8 cellular contexts compared by ENCODE assay signal in genomic region chr17:49359990-49360795, GRCh38. TPM values are rescaled to one million over a fixed set of nuclear protein-coding genes. Genes with fewer than 3 reads are reported as not detected.
DNase-seq lines count a peak whose midpoint lies in the region; ATAC-seq and TF ChIP-seq lines count a peak whose summit lies in the region.

No MANE protein-coding gene starts in this region.

- ATAC-seq in T-helper 17 cell: no peak
- no peak for ATAC-seq in gastroesophageal sphincter
- ATAC-seq in GM21390 (IDR thresholded peaks at IDR 0.05; ENCODE audit: unreplicated experiment): no peak
- ATAC-seq in GM21526 (IDR thresholded peaks at IDR 0.05; ENCODE audit: low FRiP score, unreplicated experiment): no peak

- H3K27ac Mint-ChIP-seq in T-helper 17 cell: peak overlapping the region; percentile 96

- H3K27me3 ChIP-seq in gastroesophageal sphincter (no peaks in the 10 kb centered on the region), spleen (replicated peaks in 1 of 7) (no peaks in the 10 kb centered on the region)

- TF ChIP-seq CTCF in gastroesophageal sphincter (IDR thresholded peaks at IDR 0.05): no peak
- no peak for TF ChIP-seq CTCF in spleen (IDR thresholded peaks at IDR 0.05 in 8 of 11, conservative IDR thresholded peaks at IDR 0.05 in 3 of 11)

- TF ChIP-seq EP300 in gastroesophageal sphincter (IDR thresholded peaks at IDR 0.05): no peak

- peaks cover 4% of the 10 kb centered on the region for H3K36me3 Mint-ChIP-seq in T-helper 17 cell (ENCODE audit: low read depth)

- TF ChIP-seq POLR2A in gastroesophageal sphincter (IDR thresholded peaks at IDR 0.05) (no peak), spleen (IDR thresholded peaks at IDR 0.05) (no peak)

- H3K27ac ChIP-seq in gastroesophageal sphincter (peak overlapping the region in 3 of 4 donors; percentile 95 to 96 (median 95)), spleen (peak overlapping the region; percentile 87 to 99 (median 96))

- H3K4me1 ChIP-seq in gastroesophageal sphincter (peaks cover 0 to 69% (median 13%) of the 10 kb centered on the region in 3 donors), spleen (peaks cover 24 to 77% (median 55%) of the 10 kb centered on the region in 6 donors)

- peak; percentile 18 for DNase-seq in NCI-H748 (lab: John Stamatoyannopoulos, UW; ENCODE audit: unreplicated experiment)
- DNase-seq in NCI-H748 treated with DMSO at 0.1 percent for 48 hours (lab: John Stamatoyannopoulos, UW): no peak
- no peak for DNase-seq in T-helper 17 cell
- DNase-seq in spleen: no peak
- no peak for DNase-seq in SW 1271 (lab: John Stamatoyannopoulos, UW)

- peaks cover 41% of the 10 kb centered on the region for H3K4me1 Mint-ChIP-seq in T-helper 17 cell

- no peaks in the 10 kb centered on the region for H3K27me3 Mint-ChIP-seq in T-helper 17 cell

- H3K4me3 ChIP-seq in gastroesophageal sphincter (peak overlapping the region; percentile 84 to 93), spleen (peak overlapping the region; percentile 69 to 97 (median 86))

- WGBS in gastroesophageal sphincter (ENCODE audit: low coverage in 1 of 2), 2 donors: 11 to 12% methylated on average over 8 of the region's 8 CpGs
- 9 to 14% (median 13%) methylated on average over 8 of the region's 8 CpGs for WGBS in spleen, 5 donors

- intact Hi-C loops in spleen (cut with DNase I; ENCODE audit: low total_unique reads): loop anchor here (10.0 kb wide), 1 partner anchor 45 kb away; no protein-coding TSS in a partner anchor

- H3K9me3 ChIP-seq in T-helper 17 cell (ENCODE audit: control insufficient read depth, low read length, poor library complexity, severe bottlenecking) (no peaks in the 10 kb centered on the region), gastroesophageal sphincter (no peaks in the 10 kb centered on the region), spleen (no peaks in the 10 kb centered on the region)

- peak overlapping the region; percentile 97 for H3K4me3 Mint-ChIP-seq in T-helper 17 cell

- H3K36me3 ChIP-seq in gastroesophageal sphincter (no peaks in the 10 kb centered on the region), spleen (no peaks in the 10 kb centered on the region)

RNA-seq across cellular contexts. Expression of gene ZNF652, which starts 1.9 kb away (rescaled TPM):
- total RNA-seq in T-helper 17 cell (10 to 100 TPM; 53.5 to 56.9 TPM), gastroesophageal sphincter (100 to 1,000 TPM in 2 of 4 donors, 10 to 100 TPM in 2; 56.0 to 124 (median 92.2) TPM), spleen (10 to 100 TPM; 51.4 to 73.9 (median 57.5) TPM)
- polyA plus RNA-seq in spleen: 10 to 100 TPM; 18.2 to 26.6 (median 23.3) TPM

RNA-seq across cellular contexts. Expression of gene PHB1, which starts 54.5 kb away (rescaled TPM):
- total RNA-seq in T-helper 17 cell: 10 to 100 TPM; 45.8 to 49.9 TPM
- total RNA-seq in gastroesophageal sphincter: 100 to 1,000 TPM in 3 of 4 donors, 10 to 100 TPM in 1; 98.7 to 108 (median 102) TPM
- 10 to 100 TPM; 49.4 to 84.1 (median 66.6) TPM for total RNA-seq in spleen
- polyA plus RNA-seq in spleen: 100 to 1,000 TPM in 1 of 3 donors, 10 to 100 TPM in 2; 60.3 to 109 (median 95.5) TPM
